In genomic region chr6:56388414-56388752, GRCh38 we compare ENCODE assay signal across 1 cellular context.
TF ChIP-seq lines count a peak whose summit lies in the region.

No MANE protein-coding gene starts in this region.

TF ChIP-seq in GM23338, 12 proteins besides CTCF, POLR2A, EP300 and RAD21 (continued from another document):
- TF ChIP-seq, protein P1, sequence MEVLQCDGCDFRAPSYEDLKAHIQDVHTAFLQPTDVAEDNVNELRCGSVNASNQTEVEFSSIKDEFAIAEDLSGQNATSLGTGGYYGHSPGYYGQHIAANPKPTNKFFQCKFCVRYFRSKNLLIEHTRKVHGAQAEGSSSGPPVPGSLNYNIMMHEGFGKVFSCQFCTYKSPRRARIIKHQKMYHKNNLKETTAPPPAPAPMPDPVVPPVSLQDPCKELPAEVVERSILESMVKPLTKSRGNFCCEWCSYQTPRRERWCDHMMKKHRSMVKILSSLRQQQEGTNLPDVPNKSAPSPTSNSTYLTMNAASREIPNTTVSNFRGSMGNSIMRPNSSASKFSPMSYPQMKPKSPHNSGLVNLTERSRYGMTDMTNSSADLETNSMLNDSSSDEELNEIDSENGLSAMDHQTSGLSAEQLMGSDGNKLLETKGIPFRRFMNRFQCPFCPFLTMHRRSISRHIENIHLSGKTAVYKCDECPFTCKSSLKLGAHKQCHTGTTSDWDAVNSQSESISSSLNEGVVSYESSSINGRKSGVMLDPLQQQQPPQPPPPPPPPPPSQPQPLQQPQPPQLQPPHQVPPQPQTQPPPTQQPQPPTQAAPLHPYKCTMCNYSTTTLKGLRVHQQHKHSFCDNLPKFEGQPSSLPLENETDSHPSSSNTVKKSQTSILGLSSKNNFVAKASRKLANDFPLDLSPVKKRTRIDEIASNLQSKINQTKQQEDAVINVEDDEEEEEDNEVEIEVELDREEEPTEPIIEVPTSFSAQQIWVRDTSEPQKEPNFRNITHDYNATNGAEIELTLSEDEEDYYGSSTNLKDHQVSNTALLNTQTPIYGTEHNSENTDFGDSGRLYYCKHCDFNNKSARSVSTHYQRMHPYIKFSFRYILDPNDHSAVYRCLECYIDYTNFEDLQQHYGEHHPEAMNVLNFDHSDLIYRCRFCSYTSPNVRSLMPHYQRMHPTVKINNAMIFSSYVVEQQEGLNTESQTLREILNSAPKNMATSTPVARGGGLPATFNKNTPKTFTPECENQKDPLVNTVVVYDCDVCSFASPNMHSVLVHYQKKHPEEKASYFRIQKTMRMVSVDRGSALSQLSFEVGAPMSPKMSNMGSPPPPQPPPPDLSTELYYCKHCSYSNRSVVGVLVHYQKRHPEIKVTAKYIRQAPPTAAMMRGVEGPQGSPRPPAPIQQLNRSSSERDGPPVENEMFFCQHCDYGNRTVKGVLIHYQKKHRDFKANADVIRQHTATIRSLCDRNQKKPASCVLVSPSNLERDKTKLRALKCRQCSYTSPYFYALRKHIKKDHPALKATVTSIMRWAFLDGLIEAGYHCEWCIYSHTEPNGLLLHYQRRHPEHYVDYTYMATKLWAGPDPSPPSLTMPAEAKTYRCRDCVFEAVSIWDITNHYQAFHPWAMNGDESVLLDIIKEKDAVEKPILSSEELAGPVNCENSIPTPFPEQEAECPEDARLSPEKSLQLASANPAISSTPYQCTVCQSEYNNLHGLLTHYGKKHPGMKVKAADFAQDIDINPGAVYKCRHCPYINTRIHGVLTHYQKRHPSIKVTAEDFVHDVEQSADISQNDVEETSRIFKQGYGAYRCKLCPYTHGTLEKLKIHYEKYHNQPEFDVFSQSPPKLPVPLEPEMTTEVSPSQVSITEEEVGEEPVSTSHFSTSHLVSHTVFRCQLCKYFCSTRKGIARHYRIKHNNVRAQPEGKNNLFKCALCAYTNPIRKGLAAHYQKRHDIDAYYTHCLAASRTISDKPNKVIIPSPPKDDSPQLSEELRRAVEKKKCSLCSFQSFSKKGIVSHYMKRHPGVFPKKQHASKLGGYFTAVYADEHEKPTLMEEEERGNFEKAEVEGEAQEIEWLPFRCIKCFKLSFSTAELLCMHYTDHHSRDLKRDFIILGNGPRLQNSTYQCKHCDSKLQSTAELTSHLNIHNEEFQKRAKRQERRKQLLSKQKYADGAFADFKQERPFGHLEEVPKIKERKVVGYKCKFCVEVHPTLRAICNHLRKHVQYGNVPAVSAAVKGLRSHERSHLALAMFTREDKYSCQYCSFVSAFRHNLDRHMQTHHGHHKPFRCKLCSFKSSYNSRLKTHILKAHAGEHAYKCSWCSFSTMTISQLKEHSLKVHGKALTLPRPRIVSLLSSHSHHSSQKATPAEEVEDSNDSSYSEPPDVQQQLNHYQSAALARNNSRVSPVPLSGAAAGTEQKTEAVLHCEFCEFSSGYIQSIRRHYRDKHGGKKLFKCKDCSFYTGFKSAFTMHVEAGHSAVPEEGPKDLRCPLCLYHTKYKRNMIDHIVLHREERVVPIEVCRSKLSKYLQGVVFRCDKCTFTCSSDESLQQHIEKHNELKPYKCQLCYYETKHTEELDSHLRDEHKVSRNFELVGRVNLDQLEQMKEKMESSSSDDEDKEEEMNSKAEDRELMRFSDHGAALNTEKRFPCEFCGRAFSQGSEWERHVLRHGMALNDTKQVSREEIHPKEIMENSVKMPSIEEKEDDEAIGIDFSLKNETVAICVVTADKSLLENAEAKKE (CRISPR knock-in tag; IDR thresholded peaks at IDR 0.05): no peak
- TF ChIP-seq ZNF114 (CRISPR knock-in tag; IDR thresholded peaks at IDR 0.05): no peak
